In genomic region chr11:64799925-64800632, GRCh38 we compare ENCODE assay signal across 1 cellular context.
TF ChIP-seq lines count a peak whose summit lies in the region.

No MANE protein-coding gene starts in this region.

TF ChIP-seq in GM23338, 12 proteins besides CTCF, POLR2A, EP300 and RAD21:
- no peak for TF ChIP-seq JUNB (IDR thresholded peaks at IDR 0.05; ENCODE audit: unreplicated experiment)
- TF ChIP-seq CREB1 (CRISPR knock-in tag; IDR thresholded peaks at IDR 0.05; ENCODE audit: low read depth), result no peak
- TF ChIP-seq REST (IDR thresholded peaks at IDR 0.05; ENCODE audit: unreplicated experiment), result no peak
- TF ChIP-seq STAT1 (IDR thresholded peaks at IDR 0.05; ENCODE audit: unreplicated experiment), result no peak
- no peak for TF ChIP-seq ZNF114 (CRISPR knock-in tag; IDR thresholded peaks at IDR 0.05)
- no peak for TF ChIP-seq POLR2AphosphoS5 (IDR thresholded peaks at IDR 0.05; ENCODE audit: low read depth)
- TF ChIP-seq ZNF331 (CRISPR knock-in tag; IDR thresholded peaks at IDR 0.05; ENCODE audit: low read depth), result no peak
- TF ChIP-seq, protein P1, sequence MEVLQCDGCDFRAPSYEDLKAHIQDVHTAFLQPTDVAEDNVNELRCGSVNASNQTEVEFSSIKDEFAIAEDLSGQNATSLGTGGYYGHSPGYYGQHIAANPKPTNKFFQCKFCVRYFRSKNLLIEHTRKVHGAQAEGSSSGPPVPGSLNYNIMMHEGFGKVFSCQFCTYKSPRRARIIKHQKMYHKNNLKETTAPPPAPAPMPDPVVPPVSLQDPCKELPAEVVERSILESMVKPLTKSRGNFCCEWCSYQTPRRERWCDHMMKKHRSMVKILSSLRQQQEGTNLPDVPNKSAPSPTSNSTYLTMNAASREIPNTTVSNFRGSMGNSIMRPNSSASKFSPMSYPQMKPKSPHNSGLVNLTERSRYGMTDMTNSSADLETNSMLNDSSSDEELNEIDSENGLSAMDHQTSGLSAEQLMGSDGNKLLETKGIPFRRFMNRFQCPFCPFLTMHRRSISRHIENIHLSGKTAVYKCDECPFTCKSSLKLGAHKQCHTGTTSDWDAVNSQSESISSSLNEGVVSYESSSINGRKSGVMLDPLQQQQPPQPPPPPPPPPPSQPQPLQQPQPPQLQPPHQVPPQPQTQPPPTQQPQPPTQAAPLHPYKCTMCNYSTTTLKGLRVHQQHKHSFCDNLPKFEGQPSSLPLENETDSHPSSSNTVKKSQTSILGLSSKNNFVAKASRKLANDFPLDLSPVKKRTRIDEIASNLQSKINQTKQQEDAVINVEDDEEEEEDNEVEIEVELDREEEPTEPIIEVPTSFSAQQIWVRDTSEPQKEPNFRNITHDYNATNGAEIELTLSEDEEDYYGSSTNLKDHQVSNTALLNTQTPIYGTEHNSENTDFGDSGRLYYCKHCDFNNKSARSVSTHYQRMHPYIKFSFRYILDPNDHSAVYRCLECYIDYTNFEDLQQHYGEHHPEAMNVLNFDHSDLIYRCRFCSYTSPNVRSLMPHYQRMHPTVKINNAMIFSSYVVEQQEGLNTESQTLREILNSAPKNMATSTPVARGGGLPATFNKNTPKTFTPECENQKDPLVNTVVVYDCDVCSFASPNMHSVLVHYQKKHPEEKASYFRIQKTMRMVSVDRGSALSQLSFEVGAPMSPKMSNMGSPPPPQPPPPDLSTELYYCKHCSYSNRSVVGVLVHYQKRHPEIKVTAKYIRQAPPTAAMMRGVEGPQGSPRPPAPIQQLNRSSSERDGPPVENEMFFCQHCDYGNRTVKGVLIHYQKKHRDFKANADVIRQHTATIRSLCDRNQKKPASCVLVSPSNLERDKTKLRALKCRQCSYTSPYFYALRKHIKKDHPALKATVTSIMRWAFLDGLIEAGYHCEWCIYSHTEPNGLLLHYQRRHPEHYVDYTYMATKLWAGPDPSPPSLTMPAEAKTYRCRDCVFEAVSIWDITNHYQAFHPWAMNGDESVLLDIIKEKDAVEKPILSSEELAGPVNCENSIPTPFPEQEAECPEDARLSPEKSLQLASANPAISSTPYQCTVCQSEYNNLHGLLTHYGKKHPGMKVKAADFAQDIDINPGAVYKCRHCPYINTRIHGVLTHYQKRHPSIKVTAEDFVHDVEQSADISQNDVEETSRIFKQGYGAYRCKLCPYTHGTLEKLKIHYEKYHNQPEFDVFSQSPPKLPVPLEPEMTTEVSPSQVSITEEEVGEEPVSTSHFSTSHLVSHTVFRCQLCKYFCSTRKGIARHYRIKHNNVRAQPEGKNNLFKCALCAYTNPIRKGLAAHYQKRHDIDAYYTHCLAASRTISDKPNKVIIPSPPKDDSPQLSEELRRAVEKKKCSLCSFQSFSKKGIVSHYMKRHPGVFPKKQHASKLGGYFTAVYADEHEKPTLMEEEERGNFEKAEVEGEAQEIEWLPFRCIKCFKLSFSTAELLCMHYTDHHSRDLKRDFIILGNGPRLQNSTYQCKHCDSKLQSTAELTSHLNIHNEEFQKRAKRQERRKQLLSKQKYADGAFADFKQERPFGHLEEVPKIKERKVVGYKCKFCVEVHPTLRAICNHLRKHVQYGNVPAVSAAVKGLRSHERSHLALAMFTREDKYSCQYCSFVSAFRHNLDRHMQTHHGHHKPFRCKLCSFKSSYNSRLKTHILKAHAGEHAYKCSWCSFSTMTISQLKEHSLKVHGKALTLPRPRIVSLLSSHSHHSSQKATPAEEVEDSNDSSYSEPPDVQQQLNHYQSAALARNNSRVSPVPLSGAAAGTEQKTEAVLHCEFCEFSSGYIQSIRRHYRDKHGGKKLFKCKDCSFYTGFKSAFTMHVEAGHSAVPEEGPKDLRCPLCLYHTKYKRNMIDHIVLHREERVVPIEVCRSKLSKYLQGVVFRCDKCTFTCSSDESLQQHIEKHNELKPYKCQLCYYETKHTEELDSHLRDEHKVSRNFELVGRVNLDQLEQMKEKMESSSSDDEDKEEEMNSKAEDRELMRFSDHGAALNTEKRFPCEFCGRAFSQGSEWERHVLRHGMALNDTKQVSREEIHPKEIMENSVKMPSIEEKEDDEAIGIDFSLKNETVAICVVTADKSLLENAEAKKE (CRISPR knock-in tag; IDR thresholded peaks at IDR 0.05), result no peak
- no peak for TF ChIP-seq EZH2 (IDR thresholded peaks at IDR 0.05; ENCODE audit: low read depth, unreplicated experiment)
- TF ChIP-seq EZH2phosphoT487 (IDR thresholded peaks at IDR 0.05; ENCODE audit: unreplicated experiment), result no peak
- TF ChIP-seq ETS1 (IDR thresholded peaks at IDR 0.05), result no peak
- TF ChIP-seq NANOG (IDR thresholded peaks at IDR 0.05; ENCODE audit: borderline replicate concordance), result no peak
